Comparison of ENCODE assay signal across 8 cellular contexts in genomic region chr9:78235296-78235770, GRCh38. TPM values are rescaled to one million over a fixed set of nuclear protein-coding genes. Genes with fewer than 3 reads are reported as not detected.
DNase-seq lines count a peak whose midpoint lies in the region; ATAC-seq and TF ChIP-seq lines count a peak whose summit lies in the region.

No MANE protein-coding gene starts in this region.

- H3K4me1 Mint-ChIP-seq in central memory CD8-positive, alpha-beta T cell, result peaks cover 30% of the 10 kb centered on the region

- no peak for TF ChIP-seq POLR2A in transverse colon (IDR thresholded peaks at IDR 0.05)

- no peaks in the 10 kb centered on the region for H3K27me3 Mint-ChIP-seq in central memory CD8-positive, alpha-beta T cell

- H3K4me2 ChIP-seq in BLaER1 treated with 17β-estradiol and CSF1 and Interleukin-3, amounts not matched to agents 10 nM and 100 nM, result peak overlapping the region; percentile 68 to 95 (median 82)

- H3K4me3 Mint-ChIP-seq in central memory CD8-positive, alpha-beta T cell, result no peak overlapping the region

- no peak for DNase-seq in Jurkat, Clone E6-1 (ENCODE audit: low read depth, low spot score)
- DNase-seq in central memory CD8-positive, alpha-beta T cell (ENCODE audit: low spot score in 2 of 2), result no peak
- DNase-seq in transverse colon (no peak), HuH-7 (ENCODE audit: low spot score) (no peak)
- no peak for DNase-seq in activated CD4-positive, alpha-beta T cell treated with anti-CD3 and anti-CD28 coated beads for 4 hours

- H3K27ac Mint-ChIP-seq in central memory CD8-positive, alpha-beta T cell (ENCODE audit: low read depth), result peak overlapping the region; percentile 88

- no peak for TF ChIP-seq EP300 in transverse colon (IDR thresholded peaks at IDR 0.05; ENCODE audit: low read depth)

- no peaks in the 10 kb centered on the region for H3K9me3 ChIP-seq in BLaER1 treated with 17β-estradiol and CSF1 and Interleukin-3, amounts not matched to agents 10 nM and 100 nM (replicated peaks in 1 of 11)
- no peaks in the 10 kb centered on the region for H3K9me3 ChIP-seq in liver (ENCODE audit: control insufficient read depth in 4 of 4, low read length in 3 of 4)
- H3K9me3 ChIP-seq in transverse colon, result no peaks in the 10 kb centered on the region

- no peak for ATAC-seq in central memory CD8-positive, alpha-beta T cell (replicated peaks; ENCODE audit: extremely low read depth, poor library complexity, severe bottlenecking)
- ATAC-seq in GM21360 (IDR thresholded peaks at IDR 0.05; ENCODE audit: unreplicated experiment), result no peak

- H3K4me3 ChIP-seq in BLaER1 treated with 17β-estradiol and CSF1 and Interleukin-3, amounts not matched to agents 10 nM and 100 nM, result peak overlapping the region; percentile 72 to 96 (median 79)
- peak overlapping the region; percentile 76 for H3K4me3 ChIP-seq in Jurkat, Clone E6-1 (ENCODE audit: low read length)
- H3K4me3 ChIP-seq in liver (ENCODE audit: low read depth in 1 of 3, low read length in 3 of 3) (peak overlapping the region; percentile 60 to 75 (median 74)), transverse colon (peak overlapping the region; percentile 73 to 87 (median 76))

- peaks cover 12% of the 10 kb centered on the region for H3K36me3 Mint-ChIP-seq in central memory CD8-positive, alpha-beta T cell (ENCODE audit: insufficient read depth)

- no peak for TF ChIP-seq RAD21 in liver (IDR thresholded peaks at IDR 0.05)

- 5% methylated on average over 17 of the region's 17 CpGs for WGBS in liver
- WGBS in transverse colon (ENCODE audit: low coverage in 1 of 2), 2 donors, result 2 to 5% methylated on average over 16 to 17 of the region's 17 CpGs

- in situ Hi-C loops in transverse colon (cut with MboI; ENCODE audit: low pct_ligation_motif_present in 1 of 4, low pct_unique_long_range_greater_than_20kb in 1 of 4, low sequenced_read_pairs in 3 of 4), result no loop called here

- H3K4me1 ChIP-seq in BLaER1 treated with 17β-estradiol and CSF1 and Interleukin-3, amounts not matched to agents 10 nM and 100 nM, result peaks cover 7 to 43% (median 37%) of the 10 kb centered on the region in 10 experiments; a peak in 19 of 20 replicates
- H3K4me1 ChIP-seq in liver (ENCODE audit: control insufficient read depth in 4 of 4, insufficient read depth in 4 of 4, low read length in 3 of 4) (peaks cover 0 to 14% (median 6%) of the 10 kb centered on the region in 4 donors), transverse colon (peaks cover 0 to 14% (median 6%) of the 10 kb centered on the region in 4 donors)

- no peaks in the 10 kb centered on the region for H3K9me3 Mint-ChIP-seq in central memory CD8-positive, alpha-beta T cell

- peak overlapping the region; percentile 78 to 92 (median 87) for H3K9ac ChIP-seq in BLaER1 treated with 17β-estradiol and CSF1 and Interleukin-3, amounts not matched to agents 10 nM and 100 nM
- peak overlapping the region; percentile 42 to 70 for H3K9ac ChIP-seq in liver (ENCODE audit: low read depth in 1 of 2, low read length in 2 of 2)

- intact Hi-C loops in transverse colon (cut with DNase I; ENCODE audit: low total_unique reads), result no loop called here

- H3K27ac ChIP-seq in BLaER1 treated with 17β-estradiol and CSF1 and Interleukin-3, amounts not matched to agents 10 nM and 100 nM, result peak overlapping the region; percentile 56 to 90 (median 82); a peak in 21 of 22 replicates
- peak overlapping the region; percentile 73 to 75 for H3K27ac ChIP-seq in liver (ENCODE audit: low read depth in 1 of 2, low read length in 2 of 2)
- peak overlapping the region; percentile 81 to 91 (median 88) for H3K27ac ChIP-seq in transverse colon

- no peaks in the 10 kb centered on the region for H3K27me3 ChIP-seq in BLaER1 treated with 17β-estradiol and CSF1 and Interleukin-3, amounts not matched to agents 10 nM and 100 nM
- H3K27me3 ChIP-seq in liver (ENCODE audit: control insufficient read depth in 4 of 4, insufficient read depth in 4 of 4, low read length in 3 of 4) (no peaks in the 10 kb centered on the region), transverse colon (no peaks in the 10 kb centered on the region)

- peaks cover 0 to 24% (median 0%) of the 10 kb centered on the region in 11 experiments; a peak in 4 of 22 replicates for H4K20me1 ChIP-seq in BLaER1 treated with 17β-estradiol and CSF1 and Interleukin-3, amounts not matched to agents 10 nM and 100 nM

- TF ChIP-seq CTCF in liver (IDR thresholded peaks at IDR 0.05; ENCODE audit: low read depth, low read length, missing input control), result no peak
- TF ChIP-seq CTCF in transverse colon (IDR thresholded peaks at IDR 0.05), result no peak

- peaks cover 1 to 19% (median 8%) of the 10 kb centered on the region in 11 experiments; a peak in 20 of 22 replicates for H3K36me3 ChIP-seq in BLaER1 treated with 17β-estradiol and CSF1 and Interleukin-3, amounts not matched to agents 10 nM and 100 nM
- no peaks in the 10 kb centered on the region for H3K36me3 ChIP-seq in liver (ENCODE audit: control insufficient read depth in 4 of 4, insufficient read depth in 3 of 4, low read depth in 1 of 4, low read length in 3 of 4)
- no peaks in the 10 kb centered on the region for H3K36me3 ChIP-seq in transverse colon

TF ChIP-seq in liver, 16 proteins besides CTCF, POLR2A, EP300 and RAD21:
- TF ChIP-seq SP1 (IDR thresholded peaks at IDR 0.05) (no peak), TAF1 (conservative IDR thresholded peaks at IDR 0.05) (no peak), JUND (IDR thresholded peaks at IDR 0.05) (no peak), HNF4G (IDR thresholded peaks at IDR 0.05) (no peak)

RNA-seq across cellular contexts. Expression of gene CEP78, which starts 0.5 kb away (rescaled TPM):
- 45.9 TPM for polyA plus RNA-seq in Jurkat, Clone E6-1 (2012; ENCODE audit: insufficient read depth, insufficient read length)
- total RNA-seq in liver, result 10 to 100 TPM in 1 of 2 donors, 1 to 10 TPM in 1; 8.9 to 12.0 TPM
- 1 to 10 TPM; 2.6 to 3.9 TPM for polyA plus RNA-seq in liver
- 1 to 10 TPM; 2.6 to 7.3 (median 4.3) TPM for total RNA-seq in transverse colon
